Comparison of ENCODE assay signal across 12 cellular contexts in the genomic region with DNA sequence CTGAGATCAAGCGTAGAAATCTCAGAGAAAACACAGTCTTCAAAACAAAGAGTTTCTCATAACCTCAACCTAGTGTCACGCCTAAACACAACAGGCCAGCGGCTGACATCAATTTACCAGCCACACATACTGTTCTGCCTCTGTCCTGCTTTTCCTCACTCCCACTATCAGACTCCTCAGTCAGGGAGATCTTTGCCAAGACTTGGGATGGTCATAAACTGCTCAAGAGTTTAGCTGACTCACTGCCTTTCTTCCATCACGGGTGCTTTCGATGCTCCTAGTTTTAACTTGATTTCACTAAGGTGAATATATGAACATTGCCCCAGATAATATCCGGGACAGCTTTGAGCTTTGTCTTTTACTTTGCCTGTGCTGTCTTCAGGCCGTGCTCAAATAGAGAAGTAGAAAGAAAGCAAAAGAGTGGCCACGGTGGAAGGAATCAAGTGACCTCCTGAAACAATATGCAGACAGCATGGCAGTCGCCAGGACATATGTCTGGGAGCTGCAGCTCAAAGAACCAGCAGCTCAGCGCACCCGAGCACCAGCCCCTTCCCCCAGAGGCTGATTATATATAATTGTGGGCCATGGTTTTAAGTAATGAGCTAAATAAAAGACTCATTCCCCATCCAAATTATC. TPM values are rescaled to one million over a fixed set of nuclear protein-coding genes. Genes with fewer than 3 reads are reported as not detected.
DNase-seq lines count a peak whose midpoint lies in the region; FAIRE-seq and TF ChIP-seq lines count a peak whose summit lies in the region.
"Had no signal": no experiment of that assay in that cellular context is flagged by ENCODE, and none has a peak within 500 bp of the region (broad histone marks: within the 10 kb centered on the region; RNA-seq: fewer than 3 reads in every experiment).

No MANE protein-coding gene starts in this region.

- peak; percentile 96 for FAIRE-seq in endometrium (lab: Jason Lieb, UNC)
- FAIRE-seq: A204.1 had no signal

- no peak overlapping the region for H3K23ac ChIP-seq in mesenchymal stem cell (ENCODE audit: low read length in 2 of 2)
- no peak overlapping the region for H3K23ac ChIP-seq in neuronal stem cell (ENCODE audit: low read depth, low read length, poor library complexity)

- peak overlapping the region in 1 of 2 experiments; percentile 17 for H3K4ac ChIP-seq in mesenchymal stem cell (ENCODE audit: low read depth in 1 of 2, low read length in 2 of 2)
- no peak overlapping the region for H3K4ac ChIP-seq in neuronal stem cell (ENCODE audit: low read length)

- H3K4me3 ChIP-seq in mesenchymal stem cell (ENCODE audit: insufficient read depth in 1 of 2, low read depth in 1 of 2, low read length in 2 of 2) (peak overlapping the region in 1 of 2 experiments; percentile 17), transverse colon (peak overlapping the region in 1 of 4 donors; percentile 12), neuronal stem cell (ENCODE audit: low read length in 2 of 2) (no peak overlapping the region)

- no peak for TF ChIP-seq EP300 in transverse colon (IDR thresholded peaks at IDR 0.05; ENCODE audit: low read depth)

- TF ChIP-seq CTCF in transverse colon (IDR thresholded peaks at IDR 0.05): no peak

- intact Hi-C loops in transverse colon (cut with DNase I; ENCODE audit: low total_unique reads): no loop called here

- H4K91ac ChIP-seq in mesenchymal stem cell (ENCODE audit: low read length): peak overlapping the region; percentile 78
- no peak overlapping the region for H4K91ac ChIP-seq in neuronal stem cell (ENCODE audit: low read depth, low read length, poor library complexity)

- no peak overlapping the region for H2BK5ac ChIP-seq in mesenchymal stem cell (ENCODE audit: low read depth, low read length, poor library complexity, severe bottlenecking)
- H2BK5ac ChIP-seq in neuronal stem cell (ENCODE audit: low read length): no peak overlapping the region

- DNase-seq in NCI-H1436 (lab: John Stamatoyannopoulos, UW) (peak; percentile 17), NCI-H1436 treated with DMSO at 0.1 percent for 48 hours (lab: John Stamatoyannopoulos, UW) (no peak), mesenchymal stem cell (peak; percentile 86), transverse colon (peak; percentile 13), HuH-7.5 (ENCODE audit: low spot score) (no peak), neuronal stem cell (ENCODE audit: low spot score) (no peak), RKO (ENCODE audit: low spot score) (no peak)
- DNase-seq: activated T-cell treated with anti-CD3 and anti-CD28 coated beads, Interleukin-2, amount 50 U/mL, for 24 hours; NCI-H1694 treated with DMSO at 0.1 percent for 48 hours; OCI-M1 had no signal

- H2AFZ ChIP-seq in mesenchymal stem cell (ENCODE audit: low read depth, low read length): peak overlapping the region; percentile 18
- no peak overlapping the region for H2AFZ ChIP-seq in neuronal stem cell (ENCODE audit: low read length)

- 54% methylated on average over 9 of the region's 11 CpGs for WGBS in mesenchymal stem cell
- WGBS in transverse colon (ENCODE audit: low coverage in 1 of 2), 2 donors: 70% methylated on average over 10 to 11 of the region's 11 CpGs
- WGBS in neuronal stem cell (ENCODE audit: extremely low coverage in 2 of 2, insufficient read length in 2 of 2, insufficient replicate concordance in 1 of 2), 2 donors: no CpG with 5 or more reads among the region's 11 CpGs

- H3K4me1 ChIP-seq in mesenchymal stem cell (ENCODE audit: control insufficient read depth, insufficient read depth, low read depth, low read length) (no peaks in the 10 kb centered on the region), transverse colon (peaks cover 0 to 6% (median 0%) of the 10 kb centered on the region in 4 donors), neuronal stem cell (ENCODE audit: control insufficient read depth in 2 of 2, insufficient read depth in 1 of 2, low read depth in 1 of 2, low read length in 2 of 2) (no peaks in the 10 kb centered on the region)

- peak overlapping the region; percentile 60 to 64 for H3K18ac ChIP-seq in mesenchymal stem cell (ENCODE audit: low read depth in 1 of 2, low read length in 2 of 2)
- no peak overlapping the region for H3K18ac ChIP-seq in neuronal stem cell (ENCODE audit: low read length)

- H3K9ac ChIP-seq in mesenchymal stem cell (ENCODE audit: low read length) (peak overlapping the region; percentile 78), neuronal stem cell (ENCODE audit: low read depth, low read length, poor library complexity) (no peak overlapping the region)

- H3K4me2 ChIP-seq in mesenchymal stem cell (ENCODE audit: low read length, poor library complexity, severe bottlenecking): no peak overlapping the region
- no peak overlapping the region for H3K4me2 ChIP-seq in neuronal stem cell (ENCODE audit: insufficient read depth, low read length, poor library complexity, severe bottlenecking)

- H2BK120ac ChIP-seq in mesenchymal stem cell (ENCODE audit: low read depth, low read length): no peak overlapping the region
- no peak overlapping the region for H2BK120ac ChIP-seq in neuronal stem cell (ENCODE audit: low read depth, low read length)

- H4K8ac ChIP-seq in mesenchymal stem cell (ENCODE audit: low read length) (peak overlapping the region; percentile 81), neuronal stem cell (ENCODE audit: low read depth, low read length) (no peak overlapping the region)

- no peak overlapping the region for H2BK15ac ChIP-seq in mesenchymal stem cell (ENCODE audit: low read depth, poor library complexity, severe bottlenecking)
- no peak overlapping the region for H2BK15ac ChIP-seq in neuronal stem cell (ENCODE audit: low read length)

- in situ Hi-C loops in transverse colon (cut with MboI; ENCODE audit: low pct_ligation_motif_present in 1 of 4, low pct_unique_long_range_greater_than_20kb in 1 of 4, low sequenced_read_pairs in 3 of 4): loop anchor here (10.0 to 25.0 kb wide), 2 partner anchors 95 to 283 kb away; partner anchors contain the start of gene IL26 (in 3 of the 4)

- H3K9me3 ChIP-seq in mesenchymal stem cell (ENCODE audit: control insufficient read depth, low read length): no peaks in the 10 kb centered on the region
- H3K9me3 ChIP-seq in transverse colon: no peaks in the 10 kb centered on the region
- no peaks in the 10 kb centered on the region for H3K9me3 ChIP-seq in neuronal stem cell (replicated peaks in 1 of 2; ENCODE audit: control insufficient read depth in 2 of 2, insufficient read depth in 1 of 2, low read depth in 1 of 2, low read length in 2 of 2)

- no peaks in the 10 kb centered on the region for H3K79me1 ChIP-seq in mesenchymal stem cell (replicated peaks; ENCODE audit: low read length, poor library complexity, severe bottlenecking)
- H3K79me1 ChIP-seq in neuronal stem cell (ENCODE audit: low read depth, low read length): no peaks in the 10 kb centered on the region

- H3K27ac ChIP-seq in mesenchymal stem cell (ENCODE audit: low read length, poor library complexity, severe bottlenecking): no peak overlapping the region
- H3K27ac ChIP-seq in transverse colon: peak overlapping the region; percentile 70 to 77 (median 72)
- no peak overlapping the region for H3K27ac ChIP-seq in neuronal stem cell (replicated peaks; ENCODE audit: low read length)

- H3K36me3 ChIP-seq in mesenchymal stem cell (ENCODE audit: control insufficient read depth in 1 of 2, insufficient read depth in 2 of 2, low read depth in 1 of 2, low read length in 2 of 2) (peaks cover 0 to 9% of the 10 kb centered on the region in 2 experiments), transverse colon (no peaks in the 10 kb centered on the region), neuronal stem cell (replicated peaks in 1 of 2; ENCODE audit: control insufficient read depth in 2 of 2, insufficient read depth in 2 of 2, low read length in 2 of 2) (peaks cover 2 to 42% of the 10 kb centered on the region in 2 donors)

- TF ChIP-seq POLR2A in transverse colon (IDR thresholded peaks at IDR 0.05): no peak

- H2BK12ac ChIP-seq in mesenchymal stem cell (ENCODE audit: low read length in 2 of 2) (peak overlapping the region; percentile 5 to 71), neuronal stem cell (ENCODE audit: low read length) (no peak overlapping the region)

- no peak overlapping the region for H3K14ac ChIP-seq in mesenchymal stem cell (ENCODE audit: low read length in 2 of 2)
- no peak overlapping the region for H3K14ac ChIP-seq in neuronal stem cell (ENCODE audit: low read length)

- H3K27me3 ChIP-seq in mesenchymal stem cell (ENCODE audit: control insufficient read depth in 1 of 2, insufficient read depth in 1 of 2, low read length in 2 of 2): no peaks in the 10 kb centered on the region
- H3K27me3 ChIP-seq in transverse colon: no peaks in the 10 kb centered on the region
- H3K27me3 ChIP-seq in neuronal stem cell (ENCODE audit: control insufficient read depth in 3 of 3, insufficient read depth in 3 of 3, low read depth in 1 of 3, low read length in 3 of 3): no peaks in the 10 kb centered on the region

- no peak overlapping the region for H2AK5ac ChIP-seq in mesenchymal stem cell (ENCODE audit: low read length, severe bottlenecking)
- H2AK5ac ChIP-seq in neuronal stem cell (ENCODE audit: low read depth, low read length): no peak overlapping the region

RNA-seq across cellular contexts. Expression of gene MDM1, which starts 12.1 kb away (rescaled TPM):
- polyA plus RNA-seq in mesenchymal stem cell (2013, experiment 1 of 2): 4.2 TPM
- polyA plus RNA-seq in mesenchymal stem cell (2013, experiment 2 of 2): 4.4 TPM
- total RNA-seq in transverse colon: 10 to 100 TPM in 3 of 4 donors, 1 to 10 TPM in 1; 8.2 to 23.5 (median 13.4) TPM
- polyA plus RNA-seq in neuronal stem cell (2013, experiment 1 of 2): 15.0 TPM
- polyA plus RNA-seq in neuronal stem cell (2013, experiment 2 of 2): 14.8 TPM

Comparison
In these comparisons a context has a peak if more than half of its experiments do, and no peak if none do; other contexts are left out.
1. DNase-seq: peak in NCI-H1436 (single experiment), mesenchymal stem cell (single experiment) and transverse colon (single experiment); none in NCI-H1436 treated with DMSO at 0.1 percent for 48 hours (single experiment), HuH-7.5 (single experiment), neuronal stem cell (single experiment) and RKO (single experiment).
2. H3K27ac ChIP-seq: peak in transverse colon (4 of 4); none in mesenchymal stem cell (single experiment) and neuronal stem cell (single experiment).